Comparison of ENCODE assay signal across 8 cellular contexts in the genomic region with DNA sequence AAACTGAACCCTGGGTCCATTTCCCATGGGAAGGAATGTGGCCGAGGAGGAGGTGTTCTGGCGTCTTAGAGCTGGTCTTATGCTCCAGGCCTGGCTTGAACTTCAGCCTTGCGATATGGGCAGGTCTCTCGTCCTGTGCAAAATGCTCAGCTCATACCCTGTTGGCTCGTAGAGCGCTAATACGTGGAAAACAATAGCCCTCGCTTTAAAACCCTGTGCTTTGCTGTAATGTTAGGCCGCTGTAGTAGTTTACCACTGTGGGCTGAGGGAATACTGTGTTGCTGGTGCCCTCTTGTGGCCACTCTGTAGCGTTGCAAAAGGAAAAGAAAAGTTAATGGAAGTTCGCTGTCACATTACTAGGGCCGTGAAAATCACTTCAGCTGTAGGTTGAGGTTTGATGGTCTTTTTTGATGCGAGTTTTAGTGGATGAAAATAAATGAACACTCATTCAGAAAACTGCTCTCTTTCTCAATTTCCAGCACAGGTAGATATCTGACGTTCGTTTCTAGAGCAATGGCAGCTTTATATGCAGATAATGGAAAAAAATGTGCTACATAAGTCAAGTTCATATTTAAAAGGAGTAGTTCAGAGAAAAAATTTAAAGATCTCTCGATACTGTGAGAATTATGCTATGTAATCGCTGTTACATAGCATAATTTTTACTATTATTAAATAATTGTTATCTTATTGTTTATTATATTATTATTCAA.
DNase-seq lines count a peak whose midpoint lies in the region; ATAC-seq and TF ChIP-seq lines count a peak whose summit lies in the region.

No MANE protein-coding gene starts in this region.

- no peaks in the 10 kb centered on the region for H3K27me3 ChIP-seq in lower lobe of right lung (ENCODE audit: low read depth)

- ATAC-seq in GM18907 (IDR thresholded peaks at IDR 0.05; ENCODE audit: unreplicated experiment) (peak; percentile 88), HG03108 (IDR thresholded peaks at IDR 0.05; ENCODE audit: unreplicated experiment) (peak; percentile 81), lower lobe of right lung (peak; percentile 91 to 96)
- peak; percentile 63 to 75 for ATAC-seq in activated CD4-positive, CD25-positive, alpha-beta regulatory T cell treated with anti-CD3 and anti-CD28 coated beads, Interleukin-2, amount 50 U/mL, for 24 hours

- intact Hi-C loops in lower lobe of right lung (cut with DNase I) = loop anchor here (5.0 kb wide), 1 partner anchor 162 kb away; no protein-coding TSS in a partner anchor

- peak; percentile 95 for TF ChIP-seq CTCF in lower lobe of right lung (IDR thresholded peaks at IDR 0.05)

- DNase-seq in Ammon's horn (ENCODE audit: low spot score) (peak; percentile 78), NCI-H226 (peak; percentile 50), dedifferentiated amniotic fluid mesenchymal stem cell (ENCODE audit: extremely low spot score) (peak; percentile 47), lower lobe of right lung (no peak)
- DNase-seq in stimulated activated CD8-positive, alpha-beta memory T cell treated with anti-CD3 and anti-CD28 coated beads, Interleukin-2, amount 100 ng/mL, for 1 hour (ENCODE audit: low read depth in 2 of 2) = peak; percentile 25 to 39

- no peak overlapping the region for H3K4me3 ChIP-seq in lower lobe of right lung

- peaks cover 3% of the 10 kb centered on the region for H3K36me3 ChIP-seq in lower lobe of right lung

- no peaks in the 10 kb centered on the region for H3K4me1 ChIP-seq in lower lobe of right lung

- no peaks in the 10 kb centered on the region for H3K9me3 ChIP-seq in lower lobe of right lung

- H3K27ac ChIP-seq in lower lobe of right lung = no peak overlapping the region
